8 cellular contexts compared by ENCODE assay signal in genomic region chr1:36864182-36865079, GRCh38.
A peak's percentile ranks its signal among the peaks of the same experiment; 100 is the strongest.
DNase-seq lines count a peak whose midpoint lies in the region; ATAC-seq and TF ChIP-seq lines count a peak whose summit lies in the region.
"Had no signal": no experiment of that assay in that cellular context is flagged by ENCODE, and none has a peak within 500 bp of the region (broad histone marks: within the 10 kb centered on the region; RNA-seq: fewer than 3 reads in every experiment).

No MANE protein-coding gene starts in this region.

- H4K20me1 ChIP-seq in DND-41 (ENCODE audit: insufficient read depth, low read length): 0 out of 2 replicates have a peak, but pooled peaks cover 3% of the 10 kb centered on the region

- H3K27me3 ChIP-seq in DND-41 (ENCODE audit: insufficient read depth, low read length, poor library complexity) (peaks cover 4% of the 10 kb centered on the region), H7 (ENCODE audit: control insufficient read depth, insufficient read depth, low read length) (no peaks in the 10 kb centered on the region), mesendoderm (ENCODE audit: insufficient read depth, low read length, poor library complexity) (no peaks in the 10 kb centered on the region)

- H3K79me2 ChIP-seq in DND-41 (ENCODE audit: insufficient read depth, low read length) (no peaks in the 10 kb centered on the region), mesendoderm (ENCODE audit: control insufficient read depth, insufficient read depth, low read length) (no peaks in the 10 kb centered on the region)

- H3K4ac ChIP-seq in mesendoderm (ENCODE audit: low read depth, low read length): no peak overlapping the region

- no peak overlapping the region for H2BK120ac ChIP-seq in mesendoderm (ENCODE audit: low read depth, low read length)

- H4K8ac ChIP-seq in mesendoderm (ENCODE audit: low read depth, low read length): no peak overlapping the region

- H2BK15ac ChIP-seq in mesendoderm (replicated peaks; ENCODE audit: low read depth): no peak overlapping the region

- ATAC-seq in DND-41 (ENCODE audit: insufficient read depth, low read depth): no peak

- H3K79me1 ChIP-seq in mesendoderm (ENCODE audit: low read length): no peaks in the 10 kb centered on the region

- no peaks in the 10 kb centered on the region for H3K36me3 ChIP-seq in DND-41 (ENCODE audit: insufficient read depth, low read length)
- H3K36me3 ChIP-seq in H7 (replicated peaks; ENCODE audit: control insufficient read depth, insufficient read depth, low read length): no peaks in the 10 kb centered on the region
- H3K36me3 ChIP-seq in mesendoderm (ENCODE audit: control insufficient read depth, insufficient read depth, low read length): no peaks in the 10 kb centered on the region

- H3K56ac ChIP-seq in mesendoderm (ENCODE audit: low read length): no peak overlapping the region

- H3K23ac ChIP-seq in mesendoderm (ENCODE audit: low read length): no peak overlapping the region

- H3K9me3 ChIP-seq in DND-41 (ENCODE audit: insufficient read depth, low read length, severe bottlenecking): no peaks in the 10 kb centered on the region

- H3K4me2 ChIP-seq in DND-41 (ENCODE audit: insufficient read depth, low read length) (no peak overlapping the region), mesendoderm (ENCODE audit: low read length) (no peak overlapping the region)

- H3K4me3 ChIP-seq in DND-41 (ENCODE audit: low read depth in 1 of 2, low read length in 2 of 2): no peak overlapping the region
- H3K4me3 ChIP-seq in H7 (ENCODE audit: insufficient read depth, low read depth, low read length): no peak overlapping the region
- H3K4me3 ChIP-seq in mesendoderm (ENCODE audit: low read length): no peak overlapping the region

- DNase-seq in DND-41: peak; percentile 21
- DNase-seq in H7: peak; percentile 79
- DNase-seq in UCSD-AML1 (lab: John Stamatoyannopoulos, UW; ENCODE audit: unreplicated experiment): peak; percentile 15
- DNase-seq in mesendoderm: peak; percentile 61
- no peak for DNase-seq in RKO (ENCODE audit: low spot score)
- no peak for DNase-seq in AG20443 (ENCODE audit: low spot score)
- DNase-seq in SIG-M5 (lab: John Stamatoyannopoulos, UW): no peak
- DNase-seq: effector CD8-positive, alpha-beta T cell had no signal

- H3K18ac ChIP-seq in mesendoderm (ENCODE audit: low read length): no peak overlapping the region

- H2BK5ac ChIP-seq in mesendoderm (ENCODE audit: low read length): no peak overlapping the region

- peak; percentile 70 for TF ChIP-seq CTCF in DND-41 (IDR thresholded peaks at IDR 0.05; ENCODE audit: borderline replicate concordance, extremely low read depth, low read length, poor library complexity, severe bottlenecking)

- H3K27ac ChIP-seq in DND-41 (ENCODE audit: low read length) (no peak overlapping the region), mesendoderm (ENCODE audit: low read depth, low read length) (no peak overlapping the region)

- H3K9ac ChIP-seq in DND-41 (ENCODE audit: low read depth, low read length) (no peak overlapping the region), mesendoderm (ENCODE audit: low read length) (no peak overlapping the region)

- H4K5ac ChIP-seq in mesendoderm (ENCODE audit: low read length): no peak overlapping the region

- no CpG with 5 or more reads among the region's 10 CpGs for WGBS in mesendoderm (ENCODE audit: extremely low coverage, insufficient coverage, low lambda C conversion rate)

- no peak overlapping the region for H2AFZ ChIP-seq in DND-41 (ENCODE audit: low read depth, low read length)

- H3K4me1 ChIP-seq in DND-41 (ENCODE audit: insufficient read depth, low read length) (no peaks in the 10 kb centered on the region), mesendoderm (ENCODE audit: control insufficient read depth, low read depth, low read length) (no peaks in the 10 kb centered on the region)

- H2AK5ac ChIP-seq in mesendoderm (ENCODE audit: low read length): no peak overlapping the region

Comparison
In these comparisons a context has a peak if more than half of its experiments do, and no peak if none do; other contexts are left out.
1. DNase-seq: peak in DND-41 (single experiment), H7 (single experiment), UCSD-AML1 (single experiment) and mesendoderm (single experiment); none in RKO (single experiment), AG20443 (single experiment) and SIG-M5 (single experiment).